9 cellular contexts compared by ENCODE assay signal in genomic region chr6:142416179-142416578, GRCh38.
DNase-seq lines count a peak whose midpoint lies in the region; TF ChIP-seq lines count a peak whose summit lies in the region.
"Had no signal": no experiment of that assay in that cellular context is flagged by ENCODE, and none has a peak within 500 bp of the region (broad histone marks: within the 10 kb centered on the region; RNA-seq: fewer than 3 reads in every experiment).

No MANE protein-coding gene starts in this region.

- CTCF ChIA-PET in AG04450 (lab: Charles Lee) = no interaction called here

- H3K4me3 ChIP-seq in AG04450 (ENCODE audit: low read depth, low read length) (no peak overlapping the region), brain microvascular endothelial cell (ENCODE audit: low read depth, low read length) (no peak overlapping the region), Peyer's patch (no peak overlapping the region)

- H3K4me1 ChIP-seq in Peyer's patch = no peaks in the 10 kb centered on the region

- no peak for TF ChIP-seq POLR2A in Peyer's patch (IDR thresholded peaks at IDR 0.05)

- POLR2A ChIA-PET in AG04450 (lab: Yijun Ruan, JAX) = interaction anchor here (0.9 kb wide), 1 partner anchor 121 kb away, joined by 3 read pairs; no protein-coding TSS in a partner anchor

- DNase-seq in AG04450 (ENCODE audit: low read depth, low spot score) (peak; percentile 90), HS-27A (ENCODE audit: low read depth) (peak; percentile 96), brain microvascular endothelial cell (peak; percentile 98), kidney tubule cell (ENCODE audit: low spot score) (peak; percentile 88), NOMO-1 treated with DMSO at 0.1 percent for 48 hours (lab: John Stamatoyannopoulos, UW; ENCODE audit: unreplicated experiment) (no peak), Peyer's patch (no peak), Kasumi-1 (lab: John Stamatoyannopoulos, UW) (no peak)
- no peak for DNase-seq in stimulated activated CD8-positive, alpha-beta memory T cell treated with anti-CD3 and anti-CD28 coated beads, Interleukin-4, amount 100 ng/mL, for 48 hours
- DNase-seq: CD8-positive, alpha-beta memory T cell had no signal

- H3K9me3 ChIP-seq in AG04450 (ENCODE audit: control insufficient read depth, insufficient read depth, low read length) = no peaks in the 10 kb centered on the region
- H3K9me3 ChIP-seq in Peyer's patch = no peaks in the 10 kb centered on the region

- in situ Hi-C loops in brain microvascular endothelial cell (cut with HindIII; ENCODE audit: low pct_ligation_motif_present, low sequenced_read_pairs) = no loop called here

- H3K36me3 ChIP-seq in brain microvascular endothelial cell (replicated peaks) (no peaks in the 10 kb centered on the region), Peyer's patch (no peaks in the 10 kb centered on the region)

- TF ChIP-seq CTCF in AG04450 (IDR thresholded peaks at IDR 0.05; ENCODE audit: low read depth, low read length) = no peak
- no peak for TF ChIP-seq CTCF in brain microvascular endothelial cell (IDR thresholded peaks at IDR 0.05; ENCODE audit: low read depth, low read length, missing control alignments)
- TF ChIP-seq CTCF in Peyer's patch (IDR thresholded peaks at IDR 0.05) = no peak

- H3K27ac ChIP-seq in AG04450 (ENCODE audit: low read depth, low read length) = peak overlapping the region; percentile 89
- H3K27ac ChIP-seq in brain microvascular endothelial cell = peak overlapping the region; percentile 97
- H3K27ac ChIP-seq in Peyer's patch = no peak overlapping the region

- no peaks in the 10 kb centered on the region for H3K27me3 ChIP-seq in AG04450 (ENCODE audit: control insufficient read depth, insufficient read depth, low read length)
- no peaks in the 10 kb centered on the region for H3K27me3 ChIP-seq in brain microvascular endothelial cell (replicated peaks)
- H3K27me3 ChIP-seq in Peyer's patch = no peaks in the 10 kb centered on the region

Comparison
In these comparisons a context has a peak if more than half of its experiments do, and no peak if none do; other contexts are left out.
1. DNase-seq: peak in AG04450 (single experiment), HS-27A (single experiment), brain microvascular endothelial cell (single experiment) and kidney tubule cell (single experiment); none in NOMO-1 treated with DMSO at 0.1 percent for 48 hours (single experiment), Peyer's patch (0 of 3), Kasumi-1 (0 of 2) and stimulated activated CD8-positive, alpha-beta memory T cell treated with anti-CD3 and anti-CD28 coated beads, Interleukin-4, amount 100 ng/mL, for 48 hours (single experiment).
2. H3K27ac ChIP-seq: peak in AG04450 (single experiment) and brain microvascular endothelial cell (single experiment); none in Peyer's patch (0 of 4).